8 cellular contexts compared by ENCODE assay signal in the genomic region with DNA sequence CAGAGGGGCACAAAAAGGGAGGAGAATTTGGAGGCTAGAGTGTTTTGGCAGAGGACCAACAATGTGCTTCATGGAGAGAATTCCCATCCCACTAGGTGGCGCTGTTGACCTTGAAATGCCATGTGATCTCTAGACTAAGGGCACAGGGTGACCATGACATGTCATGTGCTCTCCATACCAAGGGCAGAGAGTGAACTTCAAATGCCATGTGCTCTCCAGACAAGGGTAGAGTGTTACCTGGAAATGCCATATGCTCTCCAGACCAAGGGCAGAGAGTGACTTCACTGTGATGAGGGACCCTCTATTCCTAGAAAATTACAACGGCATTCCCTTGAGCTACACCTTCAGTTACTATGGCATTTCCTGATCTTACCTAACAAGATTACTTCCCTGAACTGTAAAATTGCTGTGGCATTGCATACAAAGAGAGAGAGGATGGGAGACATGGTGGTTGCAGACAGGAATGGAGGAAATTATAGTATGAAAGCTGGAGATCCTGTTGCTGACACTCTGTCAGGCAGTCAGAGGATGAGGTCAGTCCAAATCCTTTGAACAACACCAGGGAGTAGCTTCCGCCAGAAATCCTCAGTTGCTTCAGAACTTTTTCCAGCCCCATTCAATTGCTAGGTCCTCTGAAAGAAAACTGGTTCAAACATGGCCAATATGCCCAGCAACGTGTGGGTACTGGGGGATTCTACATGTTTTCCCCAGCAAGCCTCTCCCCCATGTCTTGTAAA.
A peak's percentile ranks its signal among the peaks of the same experiment; 100 is the strongest.
DNase-seq lines count a peak whose midpoint lies in the region; TF ChIP-seq lines count a peak whose summit lies in the region.

No MANE protein-coding gene starts in this region.

- peak; percentile 84 for TF ChIP-seq CTCF in GM10266 (IDR thresholded peaks at IDR 0.05; ENCODE audit: control insufficient read depth, insufficient read depth, low read depth, missing control alignments)
- TF ChIP-seq CTCF in left ventricle myocardium inferior (IDR thresholded peaks at IDR 0.05; ENCODE audit: borderline replicate concordance), result peak; percentile 63

- intact Hi-C loops in left ventricle myocardium inferior (cut with micrococcal nuclease), result no loop called here

- peaks cover 3% of the 10 kb centered on the region for H3K9me3 ChIP-seq in left ventricle myocardium inferior (replicated peaks)

- CTCF ChIA-PET in activated naive CD4-positive, alpha-beta T cell treated with anti-CD3 and anti-CD28 coated beads, Interleukin-2, amount 10 ng/mL, durations not matched to agents 7 days and 5 days (lab: Charles Lee), result interaction anchor here (0.6 to 5.0 kb wide), 10 partner anchors 9 to 297 kb away, joined by 3 to 78 read pairs (median 4); no protein-coding TSS in a partner anchor

- H3K9me3 Mint-ChIP-seq in activated naive CD4-positive, alpha-beta T cell treated with anti-CD3 and anti-CD28 coated beads, Interleukin-2, amount 10 ng/mL, durations not matched to agents 7 days and 5 days, result no peaks in the 10 kb centered on the region

- in situ Hi-C loops in SK-MEL-5 (cut with HindIII; ENCODE audit: low pct_unique_long_range_greater_than_20kb, low sequenced_read_pairs), result no loop called here

- H3K36me3 ChIP-seq in H7 (replicated peaks; ENCODE audit: control insufficient read depth, insufficient read depth, low read length), result peaks cover 2% of the 10 kb centered on the region
- no peaks in the 10 kb centered on the region for H3K36me3 ChIP-seq in left ventricle myocardium inferior

- H3K27me3 ChIP-seq in H7 (ENCODE audit: control insufficient read depth, insufficient read depth, low read length), result no peaks in the 10 kb centered on the region
- H3K27me3 ChIP-seq in left ventricle myocardium inferior (ENCODE audit: low read depth), result no peaks in the 10 kb centered on the region

- no peak overlapping the region for H3K4me3 ChIP-seq in H7 (ENCODE audit: insufficient read depth, low read depth, low read length)
- H3K4me3 ChIP-seq in left ventricle myocardium inferior, result no peak overlapping the region
- H3K4me3 ChIP-seq in skeletal muscle cell (ENCODE audit: low read depth, low read length), result no peak overlapping the region

- no peaks in the 10 kb centered on the region for H3K36me3 Mint-ChIP-seq in activated naive CD4-positive, alpha-beta T cell treated with anti-CD3 and anti-CD28 coated beads, Interleukin-2, amount 10 ng/mL, durations not matched to agents 7 days and 5 days

- H3K27ac ChIP-seq in left ventricle myocardium inferior (replicated peaks), result no peak overlapping the region

- no peaks in the 10 kb centered on the region for H3K4me1 Mint-ChIP-seq in activated naive CD4-positive, alpha-beta T cell treated with anti-CD3 and anti-CD28 coated beads, Interleukin-2, amount 10 ng/mL, durations not matched to agents 7 days and 5 days

- DNase-seq in GM10266 (ENCODE audit: extremely low spot score), result peak; percentile 55
- peak; percentile 42 for DNase-seq in H7
- DNase-seq in LoVo (ENCODE audit: low spot score), result peak; percentile 61
- peak; percentile 89 for DNase-seq in SK-MEL-5 (ENCODE audit: low read depth, low spot score)
- peak; percentile 86 for DNase-seq in activated naive CD4-positive, alpha-beta T cell treated with anti-CD3 and anti-CD28 coated beads, Interleukin-2, amount 10 ng/mL, durations not matched to agents 7 days and 5 days
- peak; percentile 28 for DNase-seq in left ventricle myocardium inferior
- peak; percentile 20 for DNase-seq in skeletal muscle cell (ENCODE audit: low read depth)
- DNase-seq in cerebellum (ENCODE audit: low spot score), result no peak

- H3K27me3 Mint-ChIP-seq in activated naive CD4-positive, alpha-beta T cell treated with anti-CD3 and anti-CD28 coated beads, Interleukin-2, amount 10 ng/mL, durations not matched to agents 7 days and 5 days, result no peaks in the 10 kb centered on the region

- H3K4me1 ChIP-seq in left ventricle myocardium inferior, result no peaks in the 10 kb centered on the region

- no peak overlapping the region for H3K4me3 Mint-ChIP-seq in activated naive CD4-positive, alpha-beta T cell treated with anti-CD3 and anti-CD28 coated beads, Interleukin-2, amount 10 ng/mL, durations not matched to agents 7 days and 5 days

- no peak overlapping the region for H3K27ac Mint-ChIP-seq in activated naive CD4-positive, alpha-beta T cell treated with anti-CD3 and anti-CD28 coated beads, Interleukin-2, amount 10 ng/mL, durations not matched to agents 7 days and 5 days
